In genomic region chr6:50270427-50270826, GRCh38 we compare ENCODE assay signal across 15 cellular contexts.
"Had no signal": no experiment of that assay in that cellular context is flagged by ENCODE, and none has a peak within 500 bp of the region (broad histone marks: within the 10 kb centered on the region; RNA-seq: fewer than 3 reads in every experiment).

No MANE protein-coding gene starts in this region.

- H3K9me3 ChIP-seq: adrenal gland, gastroesophageal sphincter, pancreas, uterus had no signal

- H3K4me3 ChIP-seq: adrenal gland, gastroesophageal sphincter, pancreas, uterus had no signal

- H3K27ac ChIP-seq: adrenal gland, gastroesophageal sphincter, pancreas, uterus had no signal

- DNase-seq: activated B cell treated with CpG ODN at 0.5 μM for 24 hours; activated CD4-positive, alpha-beta T cell treated with anti-CD3 and anti-CD28 coated beads, Interleukin-2, amount 10 ng/mL, durations not matched to agents 24 days and 14 days; activated naive CD4-positive, alpha-beta T cell treated with anti-CD3 and anti-CD28 coated beads, Interleukin-2, amount 10 ng/mL, durations not matched to agents 7 days and 5 days; activated T-cell treated with anti-CD3 and anti-CD28 coated beads for 4 hours; adrenal gland; central memory CD4-positive, alpha-beta T cell; cortex of kidney; effector memory CD8-positive, alpha-beta T cell; kidney; left ventricle myocardium superior; pancreas; stimulated activated CD4-positive, alpha-beta T cell treated with anti-CD3 and anti-CD28 coated beads, Interleukin-4, amount 100 ng/mL, for 4 hours; uterus had no signal

- ATAC-seq: activated T-helper 17 cell treated with anti-CD3 and anti-CD28 coated beads, Interleukin-2, amount 50 U/mL, for 72 hours; effector memory CD8-positive, alpha-beta T cell; gastroesophageal sphincter; left ventricle myocardium superior; pancreas had no signal

- H3K4me1 ChIP-seq: adrenal gland, pancreas, uterus had no signal

- H3K36me3 ChIP-seq: adrenal gland, gastroesophageal sphincter, pancreas, uterus had no signal

- H3K27me3 ChIP-seq: adrenal gland, gastroesophageal sphincter, pancreas, uterus had no signal
